ENCODE assay signal across 9 cellular contexts in genomic region chr19:2479556-2480194, GRCh38. TPM values are rescaled to one million over a fixed set of nuclear protein-coding genes. Genes with fewer than 3 reads are reported as not detected.
DNase-seq lines count a peak whose midpoint lies in the region; ATAC-seq and TF ChIP-seq lines count a peak whose summit lies in the region.
"Had no signal": no experiment of that assay in that cellular context is flagged by ENCODE, and none has a peak within 500 bp of the region (broad histone marks: within the 10 kb centered on the region; RNA-seq: fewer than 3 reads in every experiment).

No MANE protein-coding gene starts in this region.

- POLR2A ChIA-PET in Panc1 (lab: Charles Lee), result interaction anchor here (0.7 kb wide), 1 partner anchor 99 kb away, joined by 4 read pairs; no protein-coding TSS in a partner anchor

- intact Hi-C loops in Panc1 (cut with micrococcal nuclease; ENCODE audit: unreplicated experiment), result loop anchor here (10.0 kb wide), 1 partner anchor 65 kb away; no protein-coding TSS in a partner anchor
- intact Hi-C loops in sigmoid colon (cut with DNase I), result loop anchor here (2.0 kb wide), 1 partner anchor 15 kb away; no protein-coding TSS in a partner anchor

- CTCF ChIA-PET in Panc1 (lab: Charles Lee), result interaction anchor here (0.8 kb wide), 1 partner anchor 157 kb away, joined by 5 read pairs; no protein-coding TSS in a partner anchor

- H3K4me3 ChIP-seq in Panc1 (ENCODE audit: low read depth in 2 of 2, low read length in 2 of 2) (peak overlapping the region in 1 of 2 experiments; percentile 82; a peak in 2 of 4 replicates), fibroblast of pulmonary artery (replicated peaks; ENCODE audit: low read depth, low read length) (peak overlapping the region; percentile 99), sigmoid colon (peak overlapping the region; percentile 71 to 97 (median 94))

- H3K27ac ChIP-seq in Panc1 (ENCODE audit: low read length) (peak overlapping the region; percentile 87), sigmoid colon (peak overlapping the region; percentile 91 to 96 (median 94))

- BruUV-seq in Panc1 (replicated peaks; lab: Mats Ljungman, UMichigan), result no TSS peak

- in situ Hi-C loops in Panc1 (cut with HindIII; ENCODE audit: low pct_unique_long_range_greater_than_20kb, low sequenced_read_pairs), result no loop called here

- DNase-seq in Panc1 (ENCODE audit: low read depth, low spot score), result no peak
- peak; percentile 40 for DNase-seq in fibroblast of pulmonary artery (ENCODE audit: low read depth)
- no peak for DNase-seq in sigmoid colon
- no peak for DNase-seq in inferior parietal cortex (ENCODE audit: extremely low spot score)
- no peak for DNase-seq in HCEC 1CT
- DNase-seq: NCI-H1092 had no signal

- H3K27me3 ChIP-seq in Panc1 (ENCODE audit: control insufficient read depth, insufficient read depth, low read length) (no peaks in the 10 kb centered on the region), sigmoid colon (no peaks in the 10 kb centered on the region)

- H3K36me3 ChIP-seq in Panc1 (ENCODE audit: control insufficient read depth, insufficient read depth, low read length), result peaks cover 3% of the 10 kb centered on the region
- H3K36me3 ChIP-seq in sigmoid colon, result peaks cover 0 to 14% (median 4%) of the 10 kb centered on the region in 4 donors

- no peak for TF ChIP-seq POLR2A in sigmoid colon (IDR thresholded peaks at IDR 0.05)

- peak; percentile 26 for ATAC-seq in Panc1
- ATAC-seq in HG03095 (IDR thresholded peaks at IDR 0.05; ENCODE audit: unreplicated experiment), result no peak
- ATAC-seq in GM18519 (IDR thresholded peaks at IDR 0.05; ENCODE audit: low FRiP score, unreplicated experiment), result no peak

- no peak for TF ChIP-seq EP300 in sigmoid colon (IDR thresholded peaks at IDR 0.05)

- 63 to 69% methylated on average over 20 of the region's 20 CpGs for WGBS in sigmoid colon, 2 donors

- TF ChIP-seq CTCF in GM12872 (IDR thresholded peaks at IDR 0.05; ENCODE audit: insufficient read depth, low read depth, low read length), result peak; percentile 81
- peak; percentile 74; the same call in 1 of the 2 replicates for TF ChIP-seq CTCF in Panc1 (IDR thresholded peaks at IDR 0.05)
- TF ChIP-seq CTCF in fibroblast of pulmonary artery (IDR thresholded peaks at IDR 0.05; ENCODE audit: low read length, missing control alignments), result peak; percentile 3
- TF ChIP-seq CTCF in sigmoid colon (IDR thresholded peaks at IDR 0.05), result no peak

- H3K4me1 ChIP-seq in Panc1 (ENCODE audit: control insufficient read depth, insufficient read depth, low read length) (peaks cover 7% of the 10 kb centered on the region), sigmoid colon (peaks cover 0 to 34% (median 19%) of the 10 kb centered on the region in 4 donors)

- H3K9me3 ChIP-seq in Panc1 (ENCODE audit: control insufficient read depth, insufficient read depth, low read depth, low read length) (no peaks in the 10 kb centered on the region), sigmoid colon (peaks cover 0 to 5% (median 2%) of the 10 kb centered on the region in 4 donors)

RNA-seq across cellular contexts. Expression of gene GADD45B, which starts 3.7 kb away (rescaled TPM):
- total RNA-seq in Panc1 (2021; ENCODE audit: unreplicated experiment), result 56.2 TPM
- polyA plus RNA-seq in Panc1 (2012; ENCODE audit: insufficient read length), result 43.3 TPM
- 100 to 1,000 TPM in 2 of 4 donors, 10 to 100 TPM in 2; 82.0 to 708 (median 108) TPM for total RNA-seq in sigmoid colon
- polyA plus RNA-seq in sigmoid colon, result 10 to 100 TPM; 25.0 to 56.3 (median 54.7) TPM

RNA-seq across cellular contexts. Expression of gene LMNB2, which starts 22.9 kb away (rescaled TPM):
- total RNA-seq in Panc1 (2021; ENCODE audit: unreplicated experiment), result 159 TPM
- polyA plus RNA-seq in Panc1 (2012; ENCODE audit: insufficient read length), result 166 TPM
- total RNA-seq in sigmoid colon, result 10 to 100 TPM in 3 of 4 donors, 1 to 10 TPM in 1; 7.4 to 19.7 (median 12.6) TPM
- polyA plus RNA-seq in sigmoid colon, result 10 to 100 TPM; 15.0 to 74.4 (median 20.3) TPM

RNA-seq across cellular contexts. Expression of gene TIMM13, which starts 52.3 kb away (rescaled TPM):
- total RNA-seq in Panc1 (2021; ENCODE audit: unreplicated experiment), result 128 TPM
- 172 TPM for polyA plus RNA-seq in Panc1 (2012; ENCODE audit: insufficient read length)
- total RNA-seq in sigmoid colon, result 10 to 100 TPM; 23.6 to 29.3 (median 26.3) TPM
- polyA plus RNA-seq in sigmoid colon, result 100 to 1,000 TPM in 2 of 3 donors, 10 to 100 TPM in 1; 92.2 to 135 (median 101) TPM

Comparison
In these comparisons a context has a peak if more than half of its experiments do, and no peak if none do; other contexts are left out.
1. CTCF ChIP-seq: peak in GM12872 (single experiment), Panc1 (single experiment) and fibroblast of pulmonary artery (single experiment); none in sigmoid colon (0 of 4).